Comparison of ENCODE assay signal across 1 cellular context in genomic region chr7:82507365-82507975, GRCh38.
TF ChIP-seq lines count a peak whose summit lies in the region.

No MANE protein-coding gene starts in this region.

TF ChIP-seq in H1, 55 proteins besides CTCF, POLR2A, EP300 and RAD21 (continued from another document):
- TF ChIP-seq CHD7 (IDR thresholded peaks at IDR 0.05; ENCODE audit: insufficient replicate concordance, low read length), result no peak
- TF ChIP-seq SIRT6 (IDR thresholded peaks at IDR 0.05; ENCODE audit: low read length), result no peak
- no peak for TF ChIP-seq KDM4A (IDR thresholded peaks at IDR 0.05; ENCODE audit: low read depth, low read length, severe bottlenecking)
- no peak for TF ChIP-seq CHD1 (IDR thresholded peaks at IDR 0.05; ENCODE audit: low read depth, low read length)
- TF ChIP-seq CTBP2 (IDR thresholded peaks at IDR 0.05; ENCODE audit: borderline replicate concordance, insufficient read depth, insufficient read length, low read length), result no peak
- no peak for TF ChIP-seq SRF (IDR thresholded peaks at IDR 0.05; ENCODE audit: low read depth, low read length)
- no peak for TF ChIP-seq GTF2F1 (IDR thresholded peaks at IDR 0.05; ENCODE audit: borderline replicate concordance, low read depth, low read length)
- TF ChIP-seq SAP30 (IDR thresholded peaks at IDR 0.05; ENCODE audit: insufficient read depth, insufficient replicate concordance, low read length), result no peak
